Comparison of ENCODE assay signal across 20 cellular contexts in genomic region chr12:11673666-11674464, GRCh38. TPM values are rescaled to one million over a fixed set of nuclear protein-coding genes. Genes with fewer than 3 reads are reported as not detected.
A peak's percentile ranks its signal among the peaks of the same experiment; 100 is the strongest.
DNase-seq lines count a peak whose midpoint lies in the region; ATAC-seq and TF ChIP-seq lines count a peak whose summit lies in the region.
"Had no signal": no experiment of that assay in that cellular context is flagged by ENCODE, and none has a peak within 500 bp of the region (broad histone marks: within the 10 kb centered on the region; RNA-seq: fewer than 3 reads in every experiment).

No MANE protein-coding gene starts in this region.

- H3K79me2 ChIP-seq in MM.1S (ENCODE audit: low read length), result peaks cover 66% of the 10 kb centered on the region

- H3K9me2 ChIP-seq in MM.1S (replicated peaks; ENCODE audit: insufficient read depth, low read length), result no peaks in the 10 kb centered on the region

- WGBS in right lobe of liver (ENCODE audit: insufficient coverage, low coverage, low lambda C conversion rate, missing lambda C conversion rate), result 61% methylated on average over 12 of the region's 14 CpGs

- H3K9ac ChIP-seq in stomach smooth muscle (ENCODE audit: low read length in 2 of 2) (peak overlapping the region in 1 of 2 donors; percentile 2), MM.1S (ENCODE audit: low read length) (no peak overlapping the region)
- H3K9ac ChIP-seq: KMS-11 had no signal

- TF ChIP-seq POLR2A in right lobe of liver (IDR thresholded peaks at IDR 0.05), result no peak

- H3K27ac ChIP-seq in HL-60 (replicated peaks) (0 out of 2 replicates have a peak overlapping the region, but pooled peaks have one; percentile 18), right lobe of liver (peak overlapping the region in 1 of 3 donors; percentile 0), stomach smooth muscle (ENCODE audit: low read length) (peak overlapping the region; percentile 6), dorsolateral prefrontal cortex (peak overlapping the region in 5 of 59 donors; percentile 11 to 54 (median 21)), MM.1S (ENCODE audit: low read length) (no peak overlapping the region), foreskin keratinocyte (no peak overlapping the region)
- H3K27ac ChIP-seq: KMS-11, prostate gland had no signal

- H3K36me3 ChIP-seq in right lobe of liver (no peaks in the 10 kb centered on the region), stomach smooth muscle (ENCODE audit: control insufficient read depth in 2 of 2, insufficient read depth in 2 of 2, low read length in 2 of 2) (peaks cover 0 to 2% of the 10 kb centered on the region in 2 donors), MM.1S (replicated peaks; ENCODE audit: insufficient read depth, low read length) (no peaks in the 10 kb centered on the region)
- H3K36me3 ChIP-seq: prostate gland had no signal

- no peak overlapping the region for H3K4me3 ChIP-seq in HL-60 (replicated peaks; ENCODE audit: insufficient read depth, low read length)
- no peak overlapping the region for H3K4me3 ChIP-seq in cardiac fibroblast (replicated peaks in 1 of 2; ENCODE audit: low read depth in 2 of 2, low read length in 2 of 2)
- H3K4me3 ChIP-seq in right lobe of liver, result no peak overlapping the region
- no peak overlapping the region for H3K4me3 ChIP-seq in stomach smooth muscle (ENCODE audit: low read length in 2 of 2)
- H3K4me3 ChIP-seq in dorsolateral prefrontal cortex, result no peak overlapping the region
- H3K4me3 ChIP-seq in MM.1S (ENCODE audit: low read length), result no peak overlapping the region
- H3K4me3 ChIP-seq: prostate gland had no signal

- no peak overlapping the region for H3K4me2 ChIP-seq in MM.1S (ENCODE audit: low read depth, low read length)
- H3K4me2 ChIP-seq: KMS-11 had no signal

- H3K4me1 ChIP-seq in right lobe of liver (peaks cover 0 to 30% (median 4%) of the 10 kb centered on the region in 4 donors), stomach smooth muscle (ENCODE audit: control insufficient read depth, insufficient read depth, low read length) (peaks cover 49% of the 10 kb centered on the region), MM.1S (ENCODE audit: low read length) (0 out of 2 replicates have a peak, but pooled peaks cover 5% of the 10 kb centered on the region), foreskin keratinocyte (no peaks in the 10 kb centered on the region)
- H3K4me1 ChIP-seq: prostate gland had no signal

- H3K27me3 ChIP-seq in HL-60 (ENCODE audit: insufficient read depth, poor library complexity, severe bottlenecking) (no peaks in the 10 kb centered on the region), right lobe of liver (no peaks in the 10 kb centered on the region), stomach smooth muscle (ENCODE audit: control insufficient read depth in 1 of 2, insufficient read depth in 2 of 2, low read length in 2 of 2) (no peaks in the 10 kb centered on the region), dorsolateral prefrontal cortex (no peaks in the 10 kb centered on the region), MM.1S (replicated peaks; ENCODE audit: insufficient read depth, low read length) (no peaks in the 10 kb centered on the region), foreskin keratinocyte (no peaks in the 10 kb centered on the region)

- TF ChIP-seq CTCF in HL-60 (IDR thresholded peaks at IDR 0.05; ENCODE audit: insufficient read depth, low read length), result no peak
- TF ChIP-seq CTCF in cardiac fibroblast (IDR thresholded peaks at IDR 0.05; ENCODE audit: low read depth, low read length), result no peak
- TF ChIP-seq CTCF in right lobe of liver (IDR thresholded peaks at IDR 0.05), result no peak
- no peak for TF ChIP-seq CTCF in dorsolateral prefrontal cortex (IDR thresholded peaks at IDR 0.05 in 54 of 56, conservative IDR thresholded peaks at IDR 0.05 in 2 of 56; ENCODE audit: low read depth in 1 of 56, partially characterized antibody in 56 of 56)
- TF ChIP-seq CTCF in MM.1S (IDR thresholded peaks at IDR 0.05; ENCODE audit: low read length), result no peak
- TF ChIP-seq CTCF in foreskin keratinocyte (conservative IDR thresholded peaks at IDR 0.05), result no peak

- no peak overlapping the region for H2AFZ ChIP-seq in MM.1S (ENCODE audit: low read length)

- intact Hi-C loops in right lobe of liver (cut with DNase I), result no loop called here
- intact Hi-C loops in dorsolateral prefrontal cortex (cut with DNase I), result no loop called here

- DNase-seq in HL-60 (ENCODE audit: low read depth in 1 of 2, low spot score in 1 of 2) (no peak), cardiac fibroblast (ENCODE audit: low read depth in 2 of 2) (peak; percentile 15), right lobe of liver (no peak), dorsolateral prefrontal cortex (no peak), MM.1S (no peak), foreskin keratinocyte (no peak)
- DNase-seq: activated naive CD8-positive, alpha-beta T cell treated with anti-CD3 and anti-CD28 coated beads for 36 hours; AML-193; COR-L47; DND-41; effector CD4-positive, alpha-beta T cell; NCI-H1092 treated with DMSO at 0.1 percent for 48 hours; NCI-H2081 treated with DMSO at 0.1 percent for 48 hours; nephron progenitor cell; RPMI8226 had no signal

- peak; percentile 42 to 61 (median 51) for ATAC-seq in right lobe of liver
- no peak for ATAC-seq in foreskin keratinocyte
- ATAC-seq: activated T-helper 17 cell treated with anti-CD3 and anti-CD28 coated beads, Interleukin-2, amount 50 U/mL, for 72 hours; SK-N-SH treated with all-trans-retinoic acid at 6 μM for 48 hours had no signal

- no peaks in the 10 kb centered on the region for H4K20me1 ChIP-seq in MM.1S (ENCODE audit: insufficient read depth, low read length)

- H3F3A ChIP-seq in MM.1S (ENCODE audit: insufficient read depth, low read length), result no peaks in the 10 kb centered on the region

- H3K9me3 ChIP-seq in right lobe of liver, result no peaks in the 10 kb centered on the region
- H3K9me3 ChIP-seq in stomach smooth muscle (ENCODE audit: control insufficient read depth in 2 of 2, low read length in 2 of 2), result no peaks in the 10 kb centered on the region
- H3K9me3 ChIP-seq in MM.1S (replicated peaks; ENCODE audit: insufficient read depth, low read length), result no peaks in the 10 kb centered on the region
- H3K9me3 ChIP-seq: prostate gland had no signal

RNA-seq across cellular contexts. Expression of gene ETV6, which starts 24.4 kb away (rescaled TPM):
- total RNA-seq in right lobe of liver (10 to 100 TPM in 4 of 6 experiments, 1 to 10 TPM in 2; 7.2 to 28.3 (median 11.0) TPM), dorsolateral prefrontal cortex (10 to 100 TPM; 12.1 to 46.3 (median 20.4) TPM), foreskin keratinocyte (11.2 and 12.6 TPM in 2 replicates)
- 4.7 and 4.8 TPM in 2 replicates for polyA plus RNA-seq in foreskin keratinocyte

Comparison
In these comparisons a context has a peak if more than half of its experiments do, and no peak if none do; other contexts are left out.
1. DNase-seq: peak in cardiac fibroblast (2 of 2); none in HL-60 (0 of 2), right lobe of liver (0 of 3), dorsolateral prefrontal cortex (0 of 10), MM.1S (single experiment) and foreskin keratinocyte (0 of 2).
2. H3K27ac ChIP-seq: peak in HL-60 (single experiment) and stomach smooth muscle (single experiment); none in MM.1S (single experiment) and foreskin keratinocyte (single experiment).